13 cellular contexts compared by ENCODE assay signal in genomic region chr1:91054780-91055481, GRCh38. TPM values are rescaled to one million over a fixed set of nuclear protein-coding genes. Genes with fewer than 3 reads are reported as not detected.
DNase-seq lines count a peak whose midpoint lies in the region; ATAC-seq, FAIRE-seq and TF ChIP-seq lines count a peak whose summit lies in the region.
"Had no signal": no experiment of that assay in that cellular context is flagged by ENCODE, and none has a peak within 500 bp of the region (broad histone marks: within the 10 kb centered on the region; RNA-seq: fewer than 3 reads in every experiment).

No MANE protein-coding gene starts in this region.

- TF ChIP-seq EP300 in HepG2 (IDR thresholded peaks at IDR 0.05; ENCODE audit: low read depth in 2 of 2, low read length in 2 of 2) (no peak), HepG2 (CRISPR knock-in tag; IDR thresholded peaks at IDR 0.05; ENCODE audit: borderline replicate concordance) (no peak)

- intact Hi-C loops in uterus (cut with DNase I; ENCODE audit: low total_unique reads), result no loop called here
- intact Hi-C loops in HepG2 (cut with micrococcal nuclease; ENCODE audit: unreplicated experiment), result no loop called here

- no peak for TF ChIP-seq POLR2A in uterus (IDR thresholded peaks at IDR 0.05)
- no peak for TF ChIP-seq POLR2A in HepG2 (IDR thresholded peaks at IDR 0.05; ENCODE audit: insufficient read depth in 1 of 2, low read depth in 2 of 2, low read length in 2 of 2)

- H4K20me1 ChIP-seq in DND-41 (ENCODE audit: insufficient read depth, low read length) (no peaks in the 10 kb centered on the region), HepG2 (ENCODE audit: insufficient read depth, low read length) (no peaks in the 10 kb centered on the region)

- BruUV-seq in HepG2 (replicated peaks; lab: Mats Ljungman, UMichigan), result no TSS peak

- FAIRE-seq in HepG2 (lab: Jason Lieb, UNC), result no peak

- H3K9me3 ChIP-seq in DND-41 (ENCODE audit: insufficient read depth, low read length, severe bottlenecking), result no peaks in the 10 kb centered on the region
- H3K9me3 ChIP-seq in uterus, result no peaks in the 10 kb centered on the region
- H3K9me3 ChIP-seq in HepG2 (ENCODE audit: low read length), result no peaks in the 10 kb centered on the region

- ATAC-seq in DND-41 (ENCODE audit: insufficient read depth, low read depth) (peak; percentile 95), GM19372 (IDR thresholded peaks at IDR 0.05; ENCODE audit: low read depth, unreplicated experiment) (peak; percentile 69), HG02943 (IDR thresholded peaks at IDR 0.05; ENCODE audit: low read depth, unreplicated experiment) (peak; percentile 81), HepG2 (no peak)

- H3K4me1 ChIP-seq in DND-41 (ENCODE audit: insufficient read depth, low read length), result peaks cover 19% of the 10 kb centered on the region
- H3K4me1 ChIP-seq in uterus, result no peaks in the 10 kb centered on the region
- H3K4me1 ChIP-seq in HepG2 (ENCODE audit: insufficient read depth, low read length), result no peaks in the 10 kb centered on the region
- H3K4me1 ChIP-seq: parathyroid adenoma had no signal

- CTCF ChIA-PET in HepG2 (lab: Yijun Ruan, JAX; ENCODE audit: low intra/inter-chr PET ratio, low total read pairs), result no interaction called here

- TF ChIP-seq CTCF in DND-41 (IDR thresholded peaks at IDR 0.05; ENCODE audit: borderline replicate concordance, extremely low read depth, low read length, poor library complexity, severe bottlenecking) (no peak), uterus (IDR thresholded peaks at IDR 0.05) (no peak), HepG2 (CRISPR knock-in tag; IDR thresholded peaks at IDR 0.05) (no peak)

- POLR2A ChIA-PET in HepG2 (lab: Yijun Ruan, JAX), result no interaction called here

- 35% methylated on average over 2 of the region's 2 CpGs for whole genome bisulfite sequencing in HepG2 (ENCODE audit: low lambda C conversion rate)

- DNase-seq in DND-41 (peak; percentile 58), NOMO-1 (lab: John Stamatoyannopoulos, UW; ENCODE audit: unreplicated experiment in 2 of 2) (peak; percentile 83), uterus (no peak), NCI-H2081 treated with DMSO at 0.1 percent for 48 hours (lab: John Stamatoyannopoulos, UW) (no peak), HepG2 (ENCODE audit: low spot score) (no peak)
- no peak for DNase-seq in activated CD4-positive, alpha-beta T cell treated with anti-CD3 and anti-CD28 coated beads for 48 hours
- DNase-seq: activated gamma-delta T cell, GOT3, NCI-H1694 treated with DMSO at 0.1 percent for 48 hours, T-helper 1 cell had no signal

- H3K36me3 ChIP-seq in DND-41 (ENCODE audit: insufficient read depth, low read length), result no peaks in the 10 kb centered on the region
- no peaks in the 10 kb centered on the region for H3K36me3 ChIP-seq in uterus
- no peaks in the 10 kb centered on the region for H3K36me3 ChIP-seq in HepG2 (replicated peaks in 1 of 2; ENCODE audit: control insufficient read depth in 1 of 2, insufficient read depth in 2 of 2, low read length in 2 of 2)

- no peak for TF ChIP-seq RAD21 in HepG2 (CRISPR knock-in tag; IDR thresholded peaks at IDR 0.05)

- H3K79me2 ChIP-seq in DND-41 (ENCODE audit: insufficient read depth, low read length) (no peaks in the 10 kb centered on the region), HepG2 (ENCODE audit: insufficient read depth, low read length) (no peaks in the 10 kb centered on the region)
- H3K79me2 ChIP-seq: parathyroid adenoma had no signal

- H3K4me2 ChIP-seq in DND-41 (ENCODE audit: insufficient read depth, low read length) (peak overlapping the region; percentile 48), HepG2 (ENCODE audit: low read depth, low read length) (no peak overlapping the region)

- peak overlapping the region; percentile 63 for H3K27ac ChIP-seq in DND-41 (ENCODE audit: low read length)
- H3K27ac ChIP-seq in uterus, result no peak overlapping the region
- no peak overlapping the region for H3K27ac ChIP-seq in HepG2 (ENCODE audit: extremely low read length, insufficient read depth, low read length)
- H3K27ac ChIP-seq: parathyroid adenoma had no signal

- in situ Hi-C loops in HepG2 (cut with HindIII; ENCODE audit: extremely low pct_ligation_motif_present, low pct_unique_long_range_greater_than_20kb), result no loop called here

- H3K9ac ChIP-seq in DND-41 (ENCODE audit: low read depth, low read length) (no peak overlapping the region), HepG2 (ENCODE audit: insufficient read depth, low read depth, low read length) (no peak overlapping the region)
- H3K9ac ChIP-seq: parathyroid adenoma had no signal

- H3K27me3 ChIP-seq in DND-41 (ENCODE audit: insufficient read depth, low read length, poor library complexity), result no peaks in the 10 kb centered on the region
- H3K27me3 ChIP-seq in uterus, result no peaks in the 10 kb centered on the region
- H3K27me3 ChIP-seq in HepG2 (ENCODE audit: control insufficient read depth in 1 of 2, insufficient read depth in 2 of 2, low read length in 2 of 2), result no peaks in the 10 kb centered on the region

- H3K4me3 ChIP-seq in DND-41 (ENCODE audit: low read depth in 1 of 2, low read length in 2 of 2), result peak overlapping the region in 1 of 2 experiments; percentile 13; a peak in 1 of 4 replicates
- no peak overlapping the region for H3K4me3 ChIP-seq in uterus
- no peak overlapping the region for H3K4me3 ChIP-seq in HepG2 (replicated peaks in 1 of 3; ENCODE audit: insufficient read depth in 1 of 3, low read depth in 2 of 3, low read length in 3 of 3)

- H2AFZ ChIP-seq in DND-41 (ENCODE audit: low read depth, low read length) (peak overlapping the region; percentile 66), HepG2 (ENCODE audit: low read length) (no peak overlapping the region)
- H2AFZ ChIP-seq: parathyroid adenoma had no signal

TF ChIP-seq in HepG2, 621 proteins besides CTCF, POLR2A, EP300 and RAD21 (continues in another document):
- TF ChIP-seq IKZF5 (CRISPR knock-in tag; IDR thresholded peaks at IDR 0.05), result no peak
- TF ChIP-seq HNRNPK (IDR thresholded peaks at IDR 0.05; ENCODE audit: low read depth, low read length, poor library complexity, severe bottlenecking), result no peak
- TF ChIP-seq SP2 (CRISPR knock-in tag; IDR thresholded peaks at IDR 0.05), result no peak
- no peak for TF ChIP-seq RBFOX2 (IDR thresholded peaks at IDR 0.05; ENCODE audit: low read depth, low read length)
- TF ChIP-seq GABPB1 (CRISPR knock-in tag; IDR thresholded peaks at IDR 0.05), result no peak
- no peak for TF ChIP-seq PHF8 (CRISPR knock-in tag; IDR thresholded peaks at IDR 0.05)
- no peak for TF ChIP-seq ZNF678 (CRISPR knock-in tag; IDR thresholded peaks at IDR 0.05)
- TF ChIP-seq ZSCAN21 (CRISPR knock-in tag; IDR thresholded peaks at IDR 0.05; ENCODE audit: borderline replicate concordance), result no peak
- TF ChIP-seq ZBTB10 (CRISPR knock-in tag; IDR thresholded peaks at IDR 0.05; ENCODE audit: borderline replicate concordance), result no peak

RNA-seq across cellular contexts. Expression of gene ZNF644, which starts 33.1 kb away (rescaled TPM):
- total RNA-seq in uterus (100 to 1,000 TPM in 2 of 4 donors, 10 to 100 TPM in 2; 51.7 to 167 (median 93.3) TPM), HepG2 (2016; rRNA removed; fragmentation: Illumina TruSeq; extraction: Trizol) (51.7 and 66.7 TPM in 2 replicates)
- 15.4 and 16.6 TPM in 2 replicates for total RNA-seq in HepG2 (2016; cell fraction: cytosol; rRNA removed; fragmentation: Illumina TruSeq; extraction: Trizol; ENCODE audit: low read depth)
- total RNA-seq in HepG2 (2016; cell fraction: insoluble cytoplasmic fraction; rRNA removed; fragmentation: Illumina TruSeq; extraction: Trizol), result 59.1 and 68.6 TPM in 2 replicates
- total RNA-seq in HepG2 (2016; cell fraction: membrane; rRNA removed; fragmentation: Illumina TruSeq; extraction: Trizol), result 32.4 and 36.1 TPM in 2 replicates
- 95.4 and 114 TPM in 2 replicates for total RNA-seq in HepG2 (2016; cell fraction: nucleus; rRNA removed; fragmentation: Illumina TruSeq; extraction: Trizol)
- 13.5 and 17.7 TPM in 2 replicates for polyA plus RNA-seq in HepG2 (2011; rRNA removed)
- polyA plus RNA-seq in HepG2 (2011; cell fraction: cytosol; rRNA removed), result 5.6 and 9.2 TPM in 2 replicates
- 12.6 and 17.0 TPM in 2 replicates for polyA plus RNA-seq in HepG2 (2011; cell fraction: nucleus; rRNA removed)
- 23.8 and 26.0 TPM in 2 replicates for polyA plus RNA-seq in HepG2 (2012)
- 6.2 and 6.9 TPM in 2 replicates for polyA plus RNA-seq in HepG2 (2016; cell fraction: cytosol; fragmentation: Illumina TruSeq; extraction: Trizol; ENCODE audit: low read depth)
- 40.2 and 44.0 TPM in 2 replicates for polyA plus RNA-seq in HepG2 (2016; cell fraction: insoluble cytoplasmic fraction; fragmentation: Illumina TruSeq; extraction: Trizol; ENCODE audit: low read depth)
- polyA plus RNA-seq in HepG2 (2016; cell fraction: membrane; fragmentation: Illumina TruSeq; extraction: Trizol; ENCODE audit: low read depth), result 11.7 and 13.7 TPM in 2 replicates
- polyA plus RNA-seq in HepG2 (2016; cell fraction: nucleus; fragmentation: Illumina TruSeq; extraction: Trizol; ENCODE audit: insufficient read depth, low read depth), result 40.4 and 40.6 TPM in 2 replicates
- polyA minus RNA-seq in HepG2 (2011; rRNA and poly(A)+ RNA removed; ENCODE audit: low replicate concordance), result 36.3 and 49.9 TPM in 2 replicates
- 31.6 and 42.4 TPM in 2 replicates for polyA minus RNA-seq in HepG2 (2011; cell fraction: cytosol; rRNA and poly(A)+ RNA removed)
- 239 and 242 TPM in 2 replicates for polyA minus RNA-seq in HepG2 (2011; cell fraction: nucleus; rRNA and poly(A)+ RNA removed)

Comparison
In these comparisons a context has a peak if more than half of its experiments do, and no peak if none do; other contexts are left out.
1. DNase-seq: peak in DND-41 (single experiment) and NOMO-1 (2 of 2); none in uterus (0 of 2), NCI-H2081 treated with DMSO at 0.1 percent for 48 hours (single experiment), HepG2 (single experiment) and activated CD4-positive, alpha-beta T cell treated with anti-CD3 and anti-CD28 coated beads for 48 hours (single experiment).